In the genomic region with DNA sequence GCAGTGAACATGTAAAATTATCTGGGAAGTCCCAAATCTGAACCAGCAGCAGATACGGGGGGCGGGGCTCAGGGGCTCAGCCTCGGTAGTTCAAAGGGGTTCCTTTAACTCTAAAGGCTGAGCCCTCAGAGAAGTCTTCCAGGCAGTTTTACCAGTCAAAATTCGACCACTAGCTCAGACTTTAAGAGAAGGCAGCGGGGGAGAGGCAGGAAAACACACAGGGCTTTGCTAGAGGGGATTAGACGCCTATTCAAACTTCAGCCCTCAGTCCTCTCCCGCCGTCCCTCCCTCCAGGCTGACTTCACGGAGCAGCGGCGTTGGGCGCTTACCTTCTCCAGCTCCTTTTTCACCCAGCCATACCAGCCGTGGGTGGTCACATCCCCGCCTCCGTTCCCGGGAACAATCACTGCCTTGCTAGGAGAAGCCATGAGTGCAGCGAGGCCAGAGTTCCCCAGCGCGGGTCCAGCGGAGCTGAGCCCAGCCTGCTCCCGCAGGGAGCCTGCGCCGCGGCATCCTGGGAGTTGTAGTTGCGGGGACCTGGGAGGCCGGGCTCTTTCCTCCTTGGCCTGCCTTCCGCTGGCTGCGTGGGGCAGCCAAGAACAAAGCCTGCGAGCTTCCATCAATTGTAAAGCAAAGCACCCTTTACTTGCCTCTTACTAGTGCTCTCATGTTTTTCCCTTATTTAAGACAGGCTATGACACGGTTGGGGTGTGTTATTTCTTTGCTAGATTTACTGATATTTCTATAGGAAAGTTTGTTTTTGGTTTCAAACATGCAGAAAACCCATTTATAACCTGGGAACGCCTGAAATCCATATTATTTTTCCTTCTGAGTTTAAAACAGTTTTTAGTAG, we compare ENCODE assay signal across 1 cellular context.
TF ChIP-seq lines count a peak whose summit lies in the region.

Gene RBBP9 (minus strand): TSS at position 486 of the 853 bp plus-strand sequence. CDS start 58 bp downstream, at position 428.

TF ChIP-seq in HepG2, 621 proteins besides CTCF, POLR2A, EP300 and RAD21 (continued from another document and continues in another):
- TF ChIP-seq, protein P1, sequence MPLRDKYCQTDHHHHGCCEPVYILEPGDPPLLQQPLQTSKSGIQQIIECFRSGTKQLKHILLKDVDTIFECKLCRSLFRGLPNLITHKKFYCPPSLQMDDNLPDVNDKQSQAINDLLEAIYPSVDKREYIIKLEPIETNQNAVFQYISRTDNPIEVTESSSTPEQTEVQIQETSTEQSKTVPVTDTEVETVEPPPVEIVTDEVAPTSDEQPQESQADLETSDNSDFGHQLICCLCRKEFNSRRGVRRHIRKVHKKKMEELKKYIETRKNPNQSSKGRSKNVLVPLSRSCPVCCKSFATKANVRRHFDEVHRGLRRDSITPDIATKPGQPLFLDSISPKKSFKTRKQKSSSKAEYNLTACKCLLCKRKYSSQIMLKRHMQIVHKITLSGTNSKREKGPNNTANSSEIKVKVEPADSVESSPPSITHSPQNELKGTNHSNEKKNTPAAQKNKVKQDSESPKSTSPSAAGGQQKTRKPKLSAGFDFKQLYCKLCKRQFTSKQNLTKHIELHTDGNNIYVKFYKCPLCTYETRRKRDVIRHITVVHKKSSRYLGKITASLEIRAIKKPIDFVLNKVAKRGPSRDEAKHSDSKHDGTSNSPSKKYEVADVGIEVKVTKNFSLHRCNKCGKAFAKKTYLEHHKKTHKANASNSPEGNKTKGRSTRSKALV (CRISPR knock-in tag; IDR thresholded peaks at IDR 0.05) = peak; percentile 77
- TF ChIP-seq, protein P2, sequence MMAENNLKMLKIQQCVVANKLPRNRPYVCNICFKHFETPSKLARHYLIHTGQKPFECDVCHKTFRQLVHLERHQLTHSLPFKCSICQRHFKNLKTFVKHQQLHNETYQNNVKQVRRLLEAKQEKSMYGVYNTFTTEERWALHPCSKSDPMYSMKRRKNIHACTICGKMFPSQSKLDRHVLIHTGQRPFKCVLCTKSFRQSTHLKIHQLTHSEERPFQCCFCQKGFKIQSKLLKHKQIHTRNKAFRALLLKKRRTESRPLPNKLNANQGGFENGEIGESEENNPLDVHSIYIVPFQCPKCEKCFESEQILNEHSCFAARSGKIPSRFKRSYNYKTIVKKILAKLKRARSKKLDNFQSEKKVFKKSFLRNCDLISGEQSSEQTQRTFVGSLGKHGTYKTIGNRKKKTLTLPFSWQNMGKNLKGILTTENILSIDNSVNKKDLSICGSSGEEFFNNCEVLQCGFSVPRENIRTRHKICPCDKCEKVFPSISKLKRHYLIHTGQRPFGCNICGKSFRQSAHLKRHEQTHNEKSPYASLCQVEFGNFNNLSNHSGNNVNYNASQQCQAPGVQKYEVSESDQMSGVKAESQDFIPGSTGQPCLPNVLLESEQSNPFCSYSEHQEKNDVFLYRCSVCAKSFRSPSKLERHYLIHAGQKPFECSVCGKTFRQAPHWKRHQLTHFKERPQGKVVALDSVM (CRISPR knock-in tag; IDR thresholded peaks at IDR 0.05) = peak; percentile 50; the same call in 1 of the 2 replicates
- TF ChIP-seq ZC3H4 (CRISPR knock-in tag; IDR thresholded peaks at IDR 0.05; ENCODE audit: borderline replicate concordance) (peak; percentile 53; the same call in 1 of the 2 replicates), ZNF598 (CRISPR knock-in tag; IDR thresholded peaks at IDR 0.05; ENCODE audit: borderline replicate concordance) (peak; percentile 93; the same call in 1 of the 2 replicates), ZNF709 (CRISPR knock-in tag; IDR thresholded peaks at IDR 0.05) (no peak), FOXK2 (IDR thresholded peaks at IDR 0.05) (no peak), ZNF232 (CRISPR knock-in tag; IDR thresholded peaks at IDR 0.05; ENCODE audit: borderline replicate concordance) (peak; percentile 84; the same call in 1 of the 2 replicates), SNRNP70 (IDR thresholded peaks at IDR 0.05; ENCODE audit: low read depth, low read length) (no peak), THAP8 (CRISPR knock-in tag; IDR thresholded peaks at IDR 0.05; ENCODE audit: borderline replicate concordance) (peak; percentile 74; the same call in 1 of the 2 replicates), ZNF253 (CRISPR knock-in tag; IDR thresholded peaks at IDR 0.05; ENCODE audit: borderline replicate concordance) (no peak), SETDB1 (CRISPR knock-in tag; IDR thresholded peaks at IDR 0.05; ENCODE audit: borderline replicate concordance) (no peak), ZNF260 (CRISPR knock-in tag; IDR thresholded peaks at IDR 0.05; ENCODE audit: borderline replicate concordance, low read depth) (no peak), NFKBIZ (CRISPR knock-in tag; IDR thresholded peaks at IDR 0.05) (peak; percentile 70; the same call in 1 of the 2 replicates), ZNF775 (CRISPR knock-in tag; IDR thresholded peaks at IDR 0.05; ENCODE audit: borderline replicate concordance) (no peak), ATF4 (CRISPR knock-in tag; IDR thresholded peaks at IDR 0.05) (peak in 1 of 2 experiments; percentile 56; a peak in 1 of 4 replicates), TFDP1 (CRISPR knock-in tag; IDR thresholded peaks at IDR 0.05; ENCODE audit: borderline replicate concordance) (peak; percentile 77), PAWR (CRISPR knock-in tag; IDR thresholded peaks at IDR 0.05; ENCODE audit: borderline replicate concordance) (0 out of 2 replicates have a peak, but pooled peaks have one; percentile 62), GTF3A (CRISPR knock-in tag; conservative IDR thresholded peaks at IDR 0.05) (no peak), ZNF33B (CRISPR knock-in tag; IDR thresholded peaks at IDR 0.05) (peak; percentile 90; the same call in 1 of the 2 replicates), STAT5B (CRISPR knock-in tag; IDR thresholded peaks at IDR 0.05) (0 out of 2 replicates have a peak, but pooled peaks have one; percentile 34), GATAD2A (CRISPR knock-in tag; IDR thresholded peaks at IDR 0.05) (peak; percentile 51; the same call in 1 of the 2 replicates), SIX4 (CRISPR knock-in tag; IDR thresholded peaks at IDR 0.05) (no peak; the same call in none of the 2 replicates), PRMT3 (CRISPR knock-in tag; IDR thresholded peaks at IDR 0.05; ENCODE audit: borderline replicate concordance, low read depth) (no peak), ZSCAN30 (CRISPR knock-in tag; IDR thresholded peaks at IDR 0.05) (no peak), NCOR1 (IDR thresholded peaks at IDR 0.05; ENCODE audit: borderline replicate concordance, low read length) (no peak), ZNF430 (CRISPR knock-in tag; IDR thresholded peaks at IDR 0.05) (peak; percentile 50; the same call in 1 of the 2 replicates), KDM5A (IDR thresholded peaks at IDR 0.05; ENCODE audit: borderline replicate concordance, low read length) (peak; percentile 68; the same call in 1 of the 2 replicates), ZNF143 (CRISPR knock-in tag; IDR thresholded peaks at IDR 0.05) (peak; percentile 100), BRCA1 (CRISPR knock-in tag; IDR thresholded peaks at IDR 0.05) (peak; percentile 51; the same call in 1 of the 2 replicates), RFX3 (CRISPR knock-in tag; IDR thresholded peaks at IDR 0.05) (no peak; the same call in 1 of the 2 replicates)
- TF ChIP-seq, protein P3, sequence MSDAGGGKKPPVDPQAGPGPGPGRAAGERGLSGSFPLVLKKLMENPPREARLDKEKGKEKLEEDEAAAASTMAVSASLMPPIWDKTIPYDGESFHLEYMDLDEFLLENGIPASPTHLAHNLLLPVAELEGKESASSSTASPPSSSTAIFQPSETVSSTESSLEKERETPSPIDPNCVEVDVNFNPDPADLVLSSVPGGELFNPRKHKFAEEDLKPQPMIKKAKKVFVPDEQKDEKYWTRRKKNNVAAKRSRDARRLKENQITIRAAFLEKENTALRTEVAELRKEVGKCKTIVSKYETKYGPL (CRISPR knock-in tag; IDR thresholded peaks at IDR 0.05) = no peak; the same call in 1 of the 2 replicates
- TF ChIP-seq, protein P4, sequence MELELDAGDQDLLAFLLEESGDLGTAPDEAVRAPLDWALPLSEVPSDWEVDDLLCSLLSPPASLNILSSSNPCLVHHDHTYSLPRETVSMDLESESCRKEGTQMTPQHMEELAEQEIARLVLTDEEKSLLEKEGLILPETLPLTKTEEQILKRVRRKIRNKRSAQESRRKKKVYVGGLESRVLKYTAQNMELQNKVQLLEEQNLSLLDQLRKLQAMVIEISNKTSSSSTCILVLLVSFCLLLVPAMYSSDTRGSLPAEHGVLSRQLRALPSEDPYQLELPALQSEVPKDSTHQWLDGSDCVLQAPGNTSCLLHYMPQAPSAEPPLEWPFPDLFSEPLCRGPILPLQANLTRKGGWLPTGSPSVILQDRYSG (CRISPR knock-in tag; IDR thresholded peaks at IDR 0.05) = peak; percentile 55
- TF ChIP-seq, protein P5, sequence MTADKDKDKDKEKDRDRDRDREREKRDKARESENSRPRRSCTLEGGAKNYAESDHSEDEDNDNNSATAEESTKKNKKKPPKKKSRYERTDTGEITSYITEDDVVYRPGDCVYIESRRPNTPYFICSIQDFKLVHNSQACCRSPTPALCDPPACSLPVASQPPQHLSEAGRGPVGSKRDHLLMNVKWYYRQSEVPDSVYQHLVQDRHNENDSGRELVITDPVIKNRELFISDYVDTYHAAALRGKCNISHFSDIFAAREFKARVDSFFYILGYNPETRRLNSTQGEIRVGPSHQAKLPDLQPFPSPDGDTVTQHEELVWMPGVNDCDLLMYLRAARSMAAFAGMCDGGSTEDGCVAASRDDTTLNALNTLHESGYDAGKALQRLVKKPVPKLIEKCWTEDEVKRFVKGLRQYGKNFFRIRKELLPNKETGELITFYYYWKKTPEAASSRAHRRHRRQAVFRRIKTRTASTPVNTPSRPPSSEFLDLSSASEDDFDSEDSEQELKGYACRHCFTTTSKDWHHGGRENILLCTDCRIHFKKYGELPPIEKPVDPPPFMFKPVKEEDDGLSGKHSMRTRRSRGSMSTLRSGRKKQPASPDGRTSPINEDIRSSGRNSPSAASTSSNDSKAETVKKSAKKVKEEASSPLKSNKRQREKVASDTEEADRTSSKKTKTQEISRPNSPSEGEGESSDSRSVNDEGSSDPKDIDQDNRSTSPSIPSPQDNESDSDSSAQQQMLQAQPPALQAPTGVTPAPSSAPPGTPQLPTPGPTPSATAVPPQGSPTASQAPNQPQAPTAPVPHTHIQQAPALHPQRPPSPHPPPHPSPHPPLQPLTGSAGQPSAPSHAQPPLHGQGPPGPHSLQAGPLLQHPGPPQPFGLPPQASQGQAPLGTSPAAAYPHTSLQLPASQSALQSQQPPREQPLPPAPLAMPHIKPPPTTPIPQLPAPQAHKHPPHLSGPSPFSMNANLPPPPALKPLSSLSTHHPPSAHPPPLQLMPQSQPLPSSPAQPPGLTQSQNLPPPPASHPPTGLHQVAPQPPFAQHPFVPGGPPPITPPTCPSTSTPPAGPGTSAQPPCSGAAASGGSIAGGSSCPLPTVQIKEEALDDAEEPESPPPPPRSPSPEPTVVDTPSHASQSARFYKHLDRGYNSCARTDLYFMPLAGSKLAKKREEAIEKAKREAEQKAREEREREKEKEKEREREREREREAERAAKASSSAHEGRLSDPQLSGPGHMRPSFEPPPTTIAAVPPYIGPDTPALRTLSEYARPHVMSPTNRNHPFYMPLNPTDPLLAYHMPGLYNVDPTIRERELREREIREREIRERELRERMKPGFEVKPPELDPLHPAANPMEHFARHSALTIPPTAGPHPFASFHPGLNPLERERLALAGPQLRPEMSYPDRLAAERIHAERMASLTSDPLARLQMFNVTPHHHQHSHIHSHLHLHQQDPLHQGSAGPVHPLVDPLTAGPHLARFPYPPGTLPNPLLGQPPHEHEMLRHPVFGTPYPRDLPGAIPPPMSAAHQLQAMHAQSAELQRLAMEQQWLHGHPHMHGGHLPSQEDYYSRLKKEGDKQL (CRISPR knock-in tag; IDR thresholded peaks at IDR 0.05; ENCODE audit: low read depth) = no peak; the same call in 1 of the 2 replicates
- TF ChIP-seq, protein P6, sequence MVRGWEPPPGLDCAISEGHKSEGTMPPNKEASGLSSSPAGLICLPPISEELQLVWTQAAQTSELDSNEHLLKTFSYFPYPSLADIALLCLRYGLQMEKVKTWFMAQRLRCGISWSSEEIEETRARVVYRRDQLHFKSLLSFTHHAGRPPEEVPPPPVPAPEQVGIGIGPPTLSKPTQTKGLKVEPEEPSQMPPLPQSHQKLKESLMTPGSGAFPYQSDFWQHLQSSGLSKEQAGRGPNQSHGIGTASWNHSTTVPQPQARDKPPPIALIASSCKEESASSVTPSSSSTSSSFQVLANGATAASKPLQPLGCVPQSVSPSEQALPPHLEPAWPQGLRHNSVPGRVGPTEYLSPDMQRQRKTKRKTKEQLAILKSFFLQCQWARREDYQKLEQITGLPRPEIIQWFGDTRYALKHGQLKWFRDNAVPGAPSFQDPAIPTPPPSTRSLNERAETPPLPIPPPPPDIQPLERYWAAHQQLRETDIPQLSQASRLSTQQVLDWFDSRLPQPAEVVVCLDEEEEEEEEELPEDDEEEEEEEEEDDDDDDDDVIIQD (CRISPR knock-in tag; IDR thresholded peaks at IDR 0.05; ENCODE audit: low read depth) = no peak; the same call in none of the 2 replicates
- TF ChIP-seq, protein P7, sequence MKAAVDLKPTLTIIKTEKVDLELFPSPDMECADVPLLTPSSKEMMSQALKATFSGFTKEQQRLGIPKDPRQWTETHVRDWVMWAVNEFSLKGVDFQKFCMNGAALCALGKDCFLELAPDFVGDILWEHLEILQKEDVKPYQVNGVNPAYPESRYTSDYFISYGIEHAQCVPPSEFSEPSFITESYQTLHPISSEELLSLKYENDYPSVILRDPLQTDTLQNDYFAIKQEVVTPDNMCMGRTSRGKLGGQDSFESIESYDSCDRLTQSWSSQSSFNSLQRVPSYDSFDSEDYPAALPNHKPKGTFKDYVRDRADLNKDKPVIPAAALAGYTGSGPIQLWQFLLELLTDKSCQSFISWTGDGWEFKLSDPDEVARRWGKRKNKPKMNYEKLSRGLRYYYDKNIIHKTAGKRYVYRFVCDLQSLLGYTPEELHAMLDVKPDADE (CRISPR knock-in tag; IDR thresholded peaks at IDR 0.05) = no peak; the same call in 1 of the 2 replicates
